ENCODE assay signal across 8 cellular contexts in the genomic region with DNA sequence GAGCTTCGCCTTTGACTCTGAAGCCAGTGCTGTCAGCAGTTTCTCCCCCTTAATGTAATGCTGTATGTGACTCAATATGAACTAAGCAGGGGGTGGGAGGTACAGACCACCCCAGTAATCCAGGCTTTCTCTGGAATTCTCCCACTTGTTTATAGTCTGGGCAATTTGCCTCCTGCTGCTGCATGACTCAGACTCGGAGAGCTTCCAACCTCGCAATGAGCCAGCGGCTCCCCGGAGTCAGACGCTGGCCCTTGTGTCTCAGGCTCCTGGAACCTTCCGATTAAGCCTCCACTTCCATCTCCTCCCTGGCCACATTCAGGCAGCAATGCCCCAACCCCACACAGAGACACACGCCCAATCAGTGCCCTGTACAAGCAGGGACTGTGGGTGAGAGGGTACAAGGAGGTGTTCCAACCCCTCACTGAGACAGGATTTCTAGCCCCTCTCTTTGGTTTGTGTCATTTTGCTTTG.
A peak's percentile ranks its signal among the peaks of the same experiment; 100 is the strongest.
DNase-seq lines count a peak whose midpoint lies in the region; ATAC-seq and TF ChIP-seq lines count a peak whose summit lies in the region.

No MANE protein-coding gene starts in this region.

- no peaks in the 10 kb centered on the region for H3K9me3 ChIP-seq in Peyer's patch

- H3K27ac ChIP-seq in Peyer's patch = peak overlapping the region in 3 of 4 donors; percentile 2 to 57 (median 55)

- TF ChIP-seq POLR2A in Peyer's patch (IDR thresholded peaks at IDR 0.05) = no peak

- no peaks in the 10 kb centered on the region for H3K9me3 Mint-ChIP-seq in activated CD8-positive, alpha-beta memory T cell treated with anti-CD3 and anti-CD28 coated beads, Interleukin-2, amount 10 ng/mL, durations not matched to agents 7 days and 5 days (ENCODE audit: low read depth)

- no peaks in the 10 kb centered on the region for H3K36me3 ChIP-seq in Peyer's patch

- H3K36me3 Mint-ChIP-seq in activated CD8-positive, alpha-beta memory T cell treated with anti-CD3 and anti-CD28 coated beads, Interleukin-2, amount 10 ng/mL, durations not matched to agents 7 days and 5 days = no peaks in the 10 kb centered on the region

- DNase-seq in COR-L47 (lab: John Stamatoyannopoulos, UW) = peak; percentile 58
- DNase-seq in Peyer's patch = peak in 2 of 3 donors; percentile 58 to 64
- peak; percentile 98 for DNase-seq in fibroblast of peridontal ligament (ENCODE audit: extremely low read depth)
- DNase-seq in nucleus accumbens (lab: John Stamatoyannopoulos, UW) = peak in 45 of 56 donors; percentile 11 to 89 (median 41)
- DNase-seq in NCI-H1092 treated with DMSO at 0.1 percent for 48 hours (lab: John Stamatoyannopoulos, UW) = no peak
- no peak for DNase-seq in activated CD8-positive, alpha-beta memory T cell treated with anti-CD3 and anti-CD28 coated beads, Interleukin-2, amount 10 ng/mL, durations not matched to agents 7 days and 5 days

- H3K27me3 Mint-ChIP-seq in activated CD8-positive, alpha-beta memory T cell treated with anti-CD3 and anti-CD28 coated beads, Interleukin-2, amount 10 ng/mL, durations not matched to agents 7 days and 5 days = peaks cover 5% of the 10 kb centered on the region

- peaks cover 0 to 35% (median 1%) of the 10 kb centered on the region in 4 donors for H3K4me1 ChIP-seq in Peyer's patch

- H3K27me3 ChIP-seq in Peyer's patch = no peaks in the 10 kb centered on the region

- CTCF ChIA-PET in activated CD8-positive, alpha-beta memory T cell treated with anti-CD3 and anti-CD28 coated beads, Interleukin-2, amount 10 ng/mL, durations not matched to agents 7 days and 5 days (lab: Charles Lee) = no interaction called here

- ATAC-seq in GM21423 (IDR thresholded peaks at IDR 0.05; ENCODE audit: unreplicated experiment) (no peak), HG03378 (IDR thresholded peaks at IDR 0.05; ENCODE audit: unreplicated experiment) (no peak)
- no peak for ATAC-seq in activated CD8-positive, alpha-beta memory T cell treated with anti-CD3 and anti-CD28 coated beads, Interleukin-2, amount 10 ng/mL, durations not matched to agents 7 days and 5 days

- H3K4me1 Mint-ChIP-seq in activated CD8-positive, alpha-beta memory T cell treated with anti-CD3 and anti-CD28 coated beads, Interleukin-2, amount 10 ng/mL, durations not matched to agents 7 days and 5 days = no peaks in the 10 kb centered on the region

- no peak overlapping the region for H3K4me3 ChIP-seq in Peyer's patch

- TF ChIP-seq CTCF in Peyer's patch (IDR thresholded peaks at IDR 0.05) = no peak

- H3K27ac Mint-ChIP-seq in activated CD8-positive, alpha-beta memory T cell treated with anti-CD3 and anti-CD28 coated beads, Interleukin-2, amount 10 ng/mL, durations not matched to agents 7 days and 5 days = no peak overlapping the region

- no peak overlapping the region for H3K4me3 Mint-ChIP-seq in activated CD8-positive, alpha-beta memory T cell treated with anti-CD3 and anti-CD28 coated beads, Interleukin-2, amount 10 ng/mL, durations not matched to agents 7 days and 5 days

Comparison
In these comparisons a context has a peak if more than half of its experiments do, and no peak if none do; other contexts are left out.
1. DNase-seq: peak in COR-L47 (single experiment), Peyer's patch (2 of 3), fibroblast of peridontal ligament (single experiment) and nucleus accumbens (45 of 56); none in NCI-H1092 treated with DMSO at 0.1 percent for 48 hours (single experiment) and activated CD8-positive, alpha-beta memory T cell treated with anti-CD3 and anti-CD28 coated beads, Interleukin-2, amount 10 ng/mL, durations not matched to agents 7 days and 5 days (single experiment).